Comparison of ENCODE assay signal across 8 cellular contexts in the genomic region with DNA sequence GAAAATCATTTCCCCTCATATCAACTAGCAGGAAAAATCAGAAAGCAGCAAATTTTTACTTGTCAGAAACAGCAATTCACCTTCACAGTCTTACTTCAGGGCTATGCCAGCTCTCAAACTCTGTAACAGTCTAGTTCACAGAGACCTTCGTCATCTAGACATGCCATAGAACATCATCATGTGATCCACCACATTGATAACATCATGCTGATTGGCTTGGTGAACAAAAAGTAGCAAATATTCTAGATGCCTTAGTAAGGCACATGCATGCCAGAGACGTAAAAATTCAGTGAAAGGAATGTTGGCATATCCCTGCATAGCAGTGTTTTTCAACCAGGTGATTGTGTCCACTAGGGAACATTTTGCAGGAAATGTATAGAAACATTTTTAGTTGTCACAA.
"Had no signal": no experiment of that assay in that cellular context is flagged by ENCODE, and none has a peak within 500 bp of the region (broad histone marks: within the 10 kb centered on the region; RNA-seq: fewer than 3 reads in every experiment).

No MANE protein-coding gene starts in this region.

- H3K9me3 ChIP-seq: HAP-1 had no signal

- DNase-seq: GM23248, GOT3, H7, HFFc6, IMR-90 had no signal

- H2AFZ ChIP-seq: GM23248 had no signal

- H3K36me3 ChIP-seq: HAP-1 had no signal

- FAIRE-seq: HTR-8/SVneo had no signal

- H3K27ac ChIP-seq: GM23248 had no signal

- H3K4me1 ChIP-seq: HAP-1 had no signal

- H3K4me3 ChIP-seq: GM23248, HAP-1 had no signal

- H3K9ac ChIP-seq: GM23248 had no signal

- ATAC-seq: HCT116 had no signal
